In the genomic region with DNA sequence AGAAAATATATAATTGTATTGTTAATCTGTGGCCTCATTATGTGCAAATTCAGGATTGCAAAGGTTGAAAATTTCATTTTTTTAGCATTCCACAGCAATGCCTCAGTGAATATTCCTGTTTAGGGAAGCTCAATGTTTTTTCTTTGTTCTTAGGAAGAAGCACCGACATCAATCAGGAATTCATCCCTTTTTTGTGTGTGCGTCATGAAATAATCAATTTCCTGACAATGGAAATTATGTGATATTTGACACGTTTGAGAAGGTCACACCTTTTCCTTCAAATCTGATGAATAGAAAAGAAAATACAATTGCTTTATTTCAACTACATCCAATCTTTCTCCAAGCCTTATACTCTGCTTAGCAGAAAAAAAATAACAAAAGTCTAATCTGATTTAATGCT, we compare ENCODE assay signal across 25 cellular contexts.
DNase-seq lines count a peak whose midpoint lies in the region; FAIRE-seq and TF ChIP-seq lines count a peak whose summit lies in the region.
"Had no signal": no experiment of that assay in that cellular context is flagged by ENCODE, and none has a peak within 500 bp of the region (broad histone marks: within the 10 kb centered on the region; RNA-seq: fewer than 3 reads in every experiment).

No MANE protein-coding gene starts in this region.

- peaks cover 25% of the 10 kb centered on the region for H3K4me1 ChIP-seq in endothelial cell of umbilical vein (ENCODE audit: control insufficient read depth, extremely low read depth, insufficient read depth, low read length)
- no peaks in the 10 kb centered on the region for H3K4me1 ChIP-seq in CD4-positive, alpha-beta memory T cell (ENCODE audit: insufficient read depth, low read length)
- H3K4me1 ChIP-seq: BLaER1 treated with 17β-estradiol and CSF1 and Interleukin-3, amounts not matched to agents 10 nM and 100 nM had no signal

- H3K4me3 ChIP-seq in endothelial cell of umbilical vein (replicated peaks in 1 of 3; ENCODE audit: insufficient read depth in 1 of 3, low read depth in 1 of 3, low read length in 3 of 3): no peak overlapping the region
- H3K4me3 ChIP-seq in CD4-positive, alpha-beta memory T cell (ENCODE audit: low read length in 2 of 2): no peak overlapping the region
- H3K4me3 ChIP-seq: A549; BLaER1 treated with 17β-estradiol and CSF1 and Interleukin-3, amounts not matched to agents 10 nM and 100 nM; GM12878 had no signal

- H3K27ac ChIP-seq in endothelial cell of umbilical vein (ENCODE audit: insufficient read depth, low read depth, low read length): peak overlapping the region; percentile 69
- H3K27ac ChIP-seq in caudate nucleus (ENCODE audit: low read depth, low read length): no peak overlapping the region
- no peak overlapping the region for H3K27ac ChIP-seq in CD4-positive, alpha-beta memory T cell (ENCODE audit: low read depth, low read length)
- H3K27ac ChIP-seq: 22Rv1; A549; BLaER1 treated with 17β-estradiol and CSF1 and Interleukin-3, amounts not matched to agents 10 nM and 100 nM; C4-2B had no signal

- H3K27me3 ChIP-seq in endothelial cell of umbilical vein (ENCODE audit: control insufficient read depth in 2 of 2, insufficient read depth in 2 of 2, low read length in 2 of 2): no peaks in the 10 kb centered on the region
- H3K27me3 ChIP-seq in CD4-positive, alpha-beta memory T cell (ENCODE audit: insufficient read depth, low read length): no peaks in the 10 kb centered on the region
- H3K27me3 ChIP-seq: BLaER1 treated with 17β-estradiol and CSF1 and Interleukin-3, amounts not matched to agents 10 nM and 100 nM had no signal

- H3K79me2 ChIP-seq in endothelial cell of umbilical vein (ENCODE audit: control insufficient read depth, insufficient read depth, low read length): no peaks in the 10 kb centered on the region

- dilution Hi-C loops in endothelial cell of umbilical vein (cut with MboI; ENCODE audit: extremely low pct_ligation_motif_present, low sequenced_read_pairs): no loop called here

- TF ChIP-seq CTCF in endothelial cell of umbilical vein (IDR thresholded peaks at IDR 0.05; ENCODE audit: extremely low read depth in 1 of 2, insufficient read depth in 1 of 2, low read depth in 1 of 2, low read length in 2 of 2): no peak

- POLR2A ChIA-PET in endothelial cell of umbilical vein (lab: Charles Lee): no interaction called here
- POLR2A ChIA-PET in CD4-positive, alpha-beta memory T cell (lab: Charles Lee; ENCODE audit: partially characterized antibody): no interaction called here

- H3K9me1 ChIP-seq in endothelial cell of umbilical vein (replicated peaks; ENCODE audit: control insufficient read depth, extremely low read depth, insufficient read depth, low read length): no peaks in the 10 kb centered on the region

- DNase-seq in GM19239 (ENCODE audit: insufficient read length, low spot score): no peak
- DNase-seq in dermis blood vessel endothelial cell: peak; percentile 32
- peak; percentile 21 for DNase-seq in endothelial cell of umbilical vein (ENCODE audit: low read depth, low spot score)
- no peak for DNase-seq in caudate nucleus (lab: John Stamatoyannopoulos, UW)
- no peak for DNase-seq in posterior cingulate gyrus
- no peak for DNase-seq in CD4-positive, alpha-beta memory T cell
- DNase-seq: AML-193; CD4-positive, alpha-beta T cell; CD8-positive, alpha-beta memory T cell; COR-L47; DMS 273 treated with DMSO at 0.1 percent for 48 hours; DMS153; DMS53; DMS79; DND-41; EL; GDM1 had no signal

- no peaks in the 10 kb centered on the region for H3K27me3 Mint-ChIP-seq in CD4-positive, alpha-beta memory T cell
- H3K27me3 Mint-ChIP-seq: B cell; CD4-positive, alpha-beta T cell; CD8-positive, alpha-beta memory T cell had no signal

- H2AFZ ChIP-seq in endothelial cell of umbilical vein (ENCODE audit: low read depth, low read length): no peak overlapping the region

- H3K4me1 Mint-ChIP-seq in CD4-positive, alpha-beta memory T cell: no peaks in the 10 kb centered on the region
- H3K4me1 Mint-ChIP-seq: B cell; CD8-positive, alpha-beta memory T cell had no signal

- FAIRE-seq in GM19239 (lab: Jason Lieb, UNC) (peak; percentile 11), endothelial cell of umbilical vein (lab: Jason Lieb, UNC) (no peak)
- FAIRE-seq: GM12878, GM12892, GM18507 had no signal

- no peak overlapping the region for H3K9ac ChIP-seq in endothelial cell of umbilical vein (replicated peaks; ENCODE audit: extremely low read depth, insufficient read depth, low read length)
- H3K9ac ChIP-seq: BLaER1 treated with 17β-estradiol and CSF1 and Interleukin-3, amounts not matched to agents 10 nM and 100 nM had no signal

- no peaks in the 10 kb centered on the region for H3K9me3 ChIP-seq in endothelial cell of umbilical vein (replicated peaks; ENCODE audit: control insufficient read depth, insufficient read depth, low read length)
- H3K9me3 ChIP-seq in CD4-positive, alpha-beta memory T cell (ENCODE audit: control insufficient read depth in 1 of 2, low read length in 2 of 2): no peaks in the 10 kb centered on the region
- H3K9me3 ChIP-seq: A549; BLaER1 treated with 17β-estradiol and CSF1 and Interleukin-3, amounts not matched to agents 10 nM and 100 nM had no signal

- CTCF ChIA-PET in endothelial cell of umbilical vein (lab: Charles Lee): interaction anchor here (0.7 to 1.4 kb wide), 2 partner anchors 18 to 887 kb away, joined by 3 read pairs; no protein-coding TSS in a partner anchor
- CTCF ChIA-PET in CD4-positive, alpha-beta memory T cell (lab: Charles Lee; ENCODE audit: partially characterized antibody): no interaction called here

- no peaks in the 10 kb centered on the region for H3K36me3 Mint-ChIP-seq in CD4-positive, alpha-beta memory T cell
- H3K36me3 Mint-ChIP-seq: CD8-positive, alpha-beta memory T cell had no signal

- peaks cover 0 to 6% (median 3%) of the 10 kb centered on the region in 8 donors for H3K9me3 Mint-ChIP-seq in CD4-positive, alpha-beta memory T cell

- H3K36me3 ChIP-seq in endothelial cell of umbilical vein (ENCODE audit: control insufficient read depth in 2 of 2, extremely low read depth in 1 of 2, insufficient read depth in 2 of 2, low read length in 2 of 2): no peaks in the 10 kb centered on the region
- no peaks in the 10 kb centered on the region for H3K36me3 ChIP-seq in CD4-positive, alpha-beta memory T cell (ENCODE audit: insufficient read depth, low read length)
- H3K36me3 ChIP-seq: BLaER1 treated with 17β-estradiol and CSF1 and Interleukin-3, amounts not matched to agents 10 nM and 100 nM had no signal

- H3K4me2 ChIP-seq in endothelial cell of umbilical vein (ENCODE audit: insufficient read depth, low read length): peak overlapping the region; percentile 48
- H3K4me2 ChIP-seq: BLaER1 treated with 17β-estradiol and CSF1 and Interleukin-3, amounts not matched to agents 10 nM and 100 nM had no signal

- no TSS peak for BruUV-seq in endothelial cell of umbilical vein (replicated peaks; lab: Mats Ljungman, UMichigan)

- no peak overlapping the region for H3K27ac Mint-ChIP-seq in CD4-positive, alpha-beta memory T cell
- H3K27ac Mint-ChIP-seq: B cell; CD4-positive, alpha-beta T cell had no signal

- no peak for TF ChIP-seq POLR2A in endothelial cell of umbilical vein (IDR thresholded peaks at IDR 0.05; ENCODE audit: low read depth, low read length)

- intact Hi-C loops in endothelial cell of umbilical vein (cut with micrococcal nuclease): loop anchor here (1.0 to 5.0 kb wide), 5 partner anchors 51 to 888 kb away; partner anchors contain the start of genes LOX and SRFBP1
- intact Hi-C loops in posterior cingulate gyrus (cut with DNase I): no loop called here
- intact Hi-C loops in CD4-positive, alpha-beta memory T cell (cut with micrococcal nuclease): no loop called here

- no peak overlapping the region for H3K4me3 Mint-ChIP-seq in CD4-positive, alpha-beta memory T cell
- H3K4me3 Mint-ChIP-seq: B cell; CD4-positive, alpha-beta T cell; CD8-positive, alpha-beta memory T cell had no signal

- no peaks in the 10 kb centered on the region for H4K20me1 ChIP-seq in endothelial cell of umbilical vein (replicated peaks; ENCODE audit: control insufficient read depth, extremely low read depth, insufficient read depth, low read length)
- H4K20me1 ChIP-seq: BLaER1 treated with 17β-estradiol and CSF1 and Interleukin-3, amounts not matched to agents 10 nM and 100 nM had no signal

TF ChIP-seq in endothelial cell of umbilical vein, 7 proteins besides CTCF, POLR2A, EP300 and RAD21:
- TF ChIP-seq FOS (IDR thresholded peaks at IDR 0.05; ENCODE audit: borderline replicate concordance, insufficient read depth, low read length) (peak; percentile 72), GATA2 (IDR thresholded peaks at IDR 0.05; ENCODE audit: insufficient read depth, insufficient read length, low read depth, low read length) (peak; percentile 58), MYC (IDR thresholded peaks at IDR 0.05; ENCODE audit: low read depth, low read length) (no peak)
- TF ChIP-seq, protein P1, sequence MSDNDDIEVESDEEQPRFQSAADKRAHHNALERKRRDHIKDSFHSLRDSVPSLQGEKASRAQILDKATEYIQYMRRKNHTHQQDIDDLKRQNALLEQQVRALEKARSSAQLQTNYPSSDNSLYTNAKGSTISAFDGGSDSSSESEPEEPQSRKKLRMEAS (IDR thresholded peaks at IDR 0.05; ENCODE audit: insufficient read depth, insufficient read length): no peak

Comparison
In these comparisons a context has a peak if more than half of its experiments do, and no peak if none do; other contexts are left out.
1. DNase-seq: peak in dermis blood vessel endothelial cell (single experiment) and endothelial cell of umbilical vein (single experiment); none in GM19239 (single experiment), caudate nucleus (0 of 61), posterior cingulate gyrus (0 of 10) and CD4-positive, alpha-beta memory T cell (0 of 5).